1 cellular context compared by ENCODE assay signal in genomic region chr11:7019500-7020182, GRCh38.
TF ChIP-seq lines count a peak whose summit lies in the region.

No MANE protein-coding gene starts in this region.

TF ChIP-seq in HepG2, 621 proteins besides CTCF, POLR2A, EP300 and RAD21 (continued from another document and continues in another):
- TF ChIP-seq EZH2 (conservative IDR thresholded peaks at IDR 0.05; ENCODE audit: low read depth, low read length) (no peak), CERS6 (CRISPR knock-in tag; IDR thresholded peaks at IDR 0.05) (no peak), ZNF143 (CRISPR knock-in tag; IDR thresholded peaks at IDR 0.05) (no peak), AGO1 (IDR thresholded peaks at IDR 0.05; ENCODE audit: low read depth, low read length, poor library complexity, severe bottlenecking) (no peak), ZNF776 (CRISPR knock-in tag; IDR thresholded peaks at IDR 0.05) (no peak), NCOA1 (CRISPR knock-in tag; IDR thresholded peaks at IDR 0.05) (no peak), AHR (CRISPR knock-in tag; IDR thresholded peaks at IDR 0.05) (no peak), ZNF576 (CRISPR knock-in tag; IDR thresholded peaks at IDR 0.05) (no peak), ZNF263 (CRISPR knock-in tag; IDR thresholded peaks at IDR 0.05) (no peak), EHMT2 (IDR thresholded peaks at IDR 0.05; ENCODE audit: borderline replicate concordance, low read depth, low read length) (no peak), ZNF101 (CRISPR knock-in tag; IDR thresholded peaks at IDR 0.05; ENCODE audit: borderline replicate concordance, low read depth) (no peak), PRDM4 (CRISPR knock-in tag; IDR thresholded peaks at IDR 0.05; ENCODE audit: borderline replicate concordance) (no peak), WIZ (CRISPR knock-in tag; IDR thresholded peaks at IDR 0.05) (0 out of 2 replicates have a peak, but pooled peaks have one; percentile 64), TBP (CRISPR knock-in tag; IDR thresholded peaks at IDR 0.05) (no peak), ZSCAN21 (CRISPR knock-in tag; IDR thresholded peaks at IDR 0.05; ENCODE audit: borderline replicate concordance) (0 out of 2 replicates have a peak, but pooled peaks have one; percentile 13), DMAP1 (CRISPR knock-in tag; IDR thresholded peaks at IDR 0.05) (no peak), SP2 (CRISPR knock-in tag; IDR thresholded peaks at IDR 0.05) (no peak), ZFP90 (CRISPR knock-in tag; IDR thresholded peaks at IDR 0.05; ENCODE audit: borderline replicate concordance) (no peak), MBNL3 (CRISPR knock-in tag; conservative IDR thresholded peaks at IDR 0.05) (no peak), ZNF629 (CRISPR knock-in tag; conservative IDR thresholded peaks at IDR 0.05) (peak; percentile 95), ZNF550 (CRISPR knock-in tag; IDR thresholded peaks at IDR 0.05; ENCODE audit: borderline replicate concordance) (no peak), HMG20A (CRISPR knock-in tag; IDR thresholded peaks at IDR 0.05; ENCODE audit: borderline replicate concordance) (no peak), ZNF510 (CRISPR knock-in tag; IDR thresholded peaks at IDR 0.05; ENCODE audit: low read depth) (no peak), GMEB2 (CRISPR knock-in tag; IDR thresholded peaks at IDR 0.05; ENCODE audit: low read depth) (0 out of 2 replicates have a peak, but pooled peaks have one; percentile 1), ZNF788 (CRISPR knock-in tag; IDR thresholded peaks at IDR 0.05; ENCODE audit: borderline replicate concordance) (no peak), ZKSCAN5 (CRISPR knock-in tag; IDR thresholded peaks at IDR 0.05) (no peak), KAT7 (CRISPR knock-in tag; IDR thresholded peaks at IDR 0.05; ENCODE audit: borderline replicate concordance) (no peak), NFATC3 (CRISPR knock-in tag; IDR thresholded peaks at IDR 0.05) (no peak), DR1 (CRISPR knock-in tag; IDR thresholded peaks at IDR 0.05) (0 out of 2 replicates have a peak, but pooled peaks have one; percentile 37), ZNF614 (CRISPR knock-in tag; IDR thresholded peaks at IDR 0.05; ENCODE audit: borderline replicate concordance) (no peak), ZNF607 (CRISPR knock-in tag; IDR thresholded peaks at IDR 0.05; ENCODE audit: borderline replicate concordance) (no peak), IKZF4 (CRISPR knock-in tag; IDR thresholded peaks at IDR 0.05; ENCODE audit: borderline replicate concordance, low read depth, not compliant biosample characterization) (no peak), NR2C2 (CRISPR knock-in tag; IDR thresholded peaks at IDR 0.05; ENCODE audit: borderline replicate concordance) (no peak), ZNF569 (CRISPR knock-in tag; IDR thresholded peaks at IDR 0.05; ENCODE audit: borderline replicate concordance) (no peak), ZNF724P (CRISPR knock-in tag; IDR thresholded peaks at IDR 0.05; ENCODE audit: borderline replicate concordance) (no peak), ETV6 (CRISPR knock-in tag; conservative IDR thresholded peaks at IDR 0.05) (no peak), MTA1 (CRISPR knock-in tag; IDR thresholded peaks at IDR 0.05; ENCODE audit: borderline replicate concordance) (no peak), THYN1 (CRISPR knock-in tag; IDR thresholded peaks at IDR 0.05; ENCODE audit: borderline replicate concordance, low read depth) (no peak), ETV5 (CRISPR knock-in tag; IDR thresholded peaks at IDR 0.05; ENCODE audit: borderline replicate concordance) (no peak), ZBTB7B (CRISPR knock-in tag; IDR thresholded peaks at IDR 0.05) (no peak), PRMT3 (CRISPR knock-in tag; IDR thresholded peaks at IDR 0.05; ENCODE audit: borderline replicate concordance, low read depth) (no peak), JDP2 (CRISPR knock-in tag; IDR thresholded peaks at IDR 0.05; ENCODE audit: borderline replicate concordance) (no peak), GATAD1 (CRISPR knock-in tag; IDR thresholded peaks at IDR 0.05) (no peak), THAP11 (CRISPR knock-in tag; IDR thresholded peaks at IDR 0.05) (no peak), ZBTB20 (CRISPR knock-in tag; IDR thresholded peaks at IDR 0.05; ENCODE audit: borderline replicate concordance, low read depth) (no peak), NFRKB (IDR thresholded peaks at IDR 0.05) (no peak), NCOR1 (IDR thresholded peaks at IDR 0.05; ENCODE audit: borderline replicate concordance, low read length) (no peak), SOX6 (IDR thresholded peaks at IDR 0.05) (no peak), SOX6 (CRISPR knock-in tag; IDR thresholded peaks at IDR 0.05) (0 out of 2 replicates have a peak, but pooled peaks have one; percentile 23)
- TF ChIP-seq, protein P1, sequence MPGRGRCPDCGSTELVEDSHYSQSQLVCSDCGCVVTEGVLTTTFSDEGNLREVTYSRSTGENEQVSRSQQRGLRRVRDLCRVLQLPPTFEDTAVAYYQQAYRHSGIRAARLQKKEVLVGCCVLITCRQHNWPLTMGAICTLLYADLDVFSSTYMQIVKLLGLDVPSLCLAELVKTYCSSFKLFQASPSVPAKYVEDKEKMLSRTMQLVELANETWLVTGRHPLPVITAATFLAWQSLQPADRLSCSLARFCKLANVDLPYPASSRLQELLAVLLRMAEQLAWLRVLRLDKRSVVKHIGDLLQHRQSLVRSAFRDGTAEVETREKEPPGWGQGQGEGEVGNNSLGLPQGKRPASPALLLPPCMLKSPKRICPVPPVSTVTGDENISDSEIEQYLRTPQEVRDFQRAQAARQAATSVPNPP (CRISPR knock-in tag; IDR thresholded peaks at IDR 0.05), result no peak
- TF ChIP-seq, protein P2, sequence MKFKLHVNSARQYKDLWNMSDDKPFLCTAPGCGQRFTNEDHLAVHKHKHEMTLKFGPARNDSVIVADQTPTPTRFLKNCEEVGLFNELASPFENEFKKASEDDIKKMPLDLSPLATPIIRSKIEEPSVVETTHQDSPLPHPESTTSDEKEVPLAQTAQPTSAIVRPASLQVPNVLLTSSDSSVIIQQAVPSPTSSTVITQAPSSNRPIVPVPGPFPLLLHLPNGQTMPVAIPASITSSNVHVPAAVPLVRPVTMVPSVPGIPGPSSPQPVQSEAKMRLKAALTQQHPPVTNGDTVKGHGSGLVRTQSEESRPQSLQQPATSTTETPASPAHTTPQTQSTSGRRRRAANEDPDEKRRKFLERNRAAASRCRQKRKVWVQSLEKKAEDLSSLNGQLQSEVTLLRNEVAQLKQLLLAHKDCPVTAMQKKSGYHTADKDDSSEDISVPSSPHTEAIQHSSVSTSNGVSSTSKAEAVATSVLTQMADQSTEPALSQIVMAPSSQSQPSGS (CRISPR knock-in tag; IDR thresholded peaks at IDR 0.05), result no peak
- TF ChIP-seq, protein P3, sequence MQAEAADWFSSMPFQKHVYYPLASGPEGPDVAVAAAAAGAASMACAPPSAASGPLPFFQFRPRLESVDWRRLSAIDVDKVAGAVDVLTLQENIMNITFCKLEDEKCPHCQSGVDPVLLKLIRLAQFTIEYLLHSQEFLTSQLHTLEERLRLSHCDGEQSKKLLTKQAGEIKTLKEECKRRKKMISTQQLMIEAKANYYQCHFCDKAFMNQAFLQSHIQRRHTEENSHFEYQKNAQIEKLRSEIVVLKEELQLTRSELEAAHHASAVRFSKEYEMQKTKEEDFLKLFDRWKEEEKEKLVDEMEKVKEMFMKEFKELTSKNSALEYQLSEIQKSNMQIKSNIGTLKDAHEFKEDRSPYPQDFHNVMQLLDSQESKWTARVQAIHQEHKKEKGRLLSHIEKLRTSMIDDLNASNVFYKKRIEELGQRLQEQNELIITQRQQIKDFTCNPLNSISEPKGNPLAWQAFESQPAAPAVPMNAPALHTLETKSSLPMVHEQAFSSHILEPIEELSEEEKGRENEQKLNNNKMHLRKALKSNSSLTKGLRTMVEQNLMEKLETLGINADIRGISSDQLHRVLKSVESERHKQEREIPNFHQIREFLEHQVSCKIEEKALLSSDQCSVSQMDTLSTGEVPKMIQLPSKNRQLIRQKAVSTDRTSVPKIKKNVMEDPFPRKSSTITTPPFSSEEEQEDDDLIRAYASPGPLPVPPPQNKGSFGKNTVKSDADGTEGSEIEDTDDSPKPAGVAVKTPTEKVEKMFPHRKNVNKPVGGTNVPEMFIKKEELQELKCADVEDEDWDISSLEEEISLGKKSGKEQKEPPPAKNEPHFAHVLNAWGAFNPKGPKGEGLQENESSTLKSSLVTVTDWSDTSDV (CRISPR knock-in tag; IDR thresholded peaks at IDR 0.05), result no peak
- TF ChIP-seq, protein P4, sequence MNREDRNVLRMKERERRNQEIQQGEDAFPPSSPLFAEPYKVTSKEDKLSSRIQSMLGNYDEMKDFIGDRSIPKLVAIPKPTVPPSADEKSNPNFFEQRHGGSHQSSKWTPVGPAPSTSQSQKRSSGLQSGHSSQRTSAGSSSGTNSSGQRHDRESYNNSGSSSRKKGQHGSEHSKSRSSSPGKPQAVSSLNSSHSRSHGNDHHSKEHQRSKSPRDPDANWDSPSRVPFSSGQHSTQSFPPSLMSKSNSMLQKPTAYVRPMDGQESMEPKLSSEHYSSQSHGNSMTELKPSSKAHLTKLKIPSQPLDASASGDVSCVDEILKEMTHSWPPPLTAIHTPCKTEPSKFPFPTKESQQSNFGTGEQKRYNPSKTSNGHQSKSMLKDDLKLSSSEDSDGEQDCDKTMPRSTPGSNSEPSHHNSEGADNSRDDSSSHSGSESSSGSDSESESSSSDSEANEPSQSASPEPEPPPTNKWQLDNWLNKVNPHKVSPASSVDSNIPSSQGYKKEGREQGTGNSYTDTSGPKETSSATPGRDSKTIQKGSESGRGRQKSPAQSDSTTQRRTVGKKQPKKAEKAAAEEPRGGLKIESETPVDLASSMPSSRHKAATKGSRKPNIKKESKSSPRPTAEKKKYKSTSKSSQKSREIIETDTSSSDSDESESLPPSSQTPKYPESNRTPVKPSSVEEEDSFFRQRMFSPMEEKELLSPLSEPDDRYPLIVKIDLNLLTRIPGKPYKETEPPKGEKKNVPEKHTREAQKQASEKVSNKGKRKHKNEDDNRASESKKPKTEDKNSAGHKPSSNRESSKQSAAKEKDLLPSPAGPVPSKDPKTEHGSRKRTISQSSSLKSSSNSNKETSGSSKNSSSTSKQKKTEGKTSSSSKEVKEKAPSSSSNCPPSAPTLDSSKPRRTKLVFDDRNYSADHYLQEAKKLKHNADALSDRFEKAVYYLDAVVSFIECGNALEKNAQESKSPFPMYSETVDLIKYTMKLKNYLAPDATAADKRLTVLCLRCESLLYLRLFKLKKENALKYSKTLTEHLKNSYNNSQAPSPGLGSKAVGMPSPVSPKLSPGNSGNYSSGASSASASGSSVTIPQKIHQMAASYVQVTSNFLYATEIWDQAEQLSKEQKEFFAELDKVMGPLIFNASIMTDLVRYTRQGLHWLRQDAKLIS (CRISPR knock-in tag; IDR thresholded peaks at IDR 0.05), result no peak
